ENCODE assay signal across 21 cellular contexts in genomic region chr13:101242720-101243119, GRCh38.
DNase-seq lines count a peak whose midpoint lies in the region; ATAC-seq and TF ChIP-seq lines count a peak whose summit lies in the region.
"Had no signal": no experiment of that assay in that cellular context is flagged by ENCODE, and none has a peak within 500 bp of the region (broad histone marks: within the 10 kb centered on the region; RNA-seq: fewer than 3 reads in every experiment).

No MANE protein-coding gene starts in this region.

- no peaks in the 10 kb centered on the region for H3K27me3 Mint-ChIP-seq in stimulated activated naive CD8-positive, alpha-beta T cell treated with anti-CD3 and anti-CD28 coated beads, Interleukin-15, amount 100 ng/mL, for 72 hours
- H3K27me3 Mint-ChIP-seq in activated T-helper 17 cell treated with anti-CD3 and anti-CD28 coated beads, Interleukin-2, amount 50 U/mL, for 72 hours: no peaks in the 10 kb centered on the region
- H3K27me3 Mint-ChIP-seq: CD4-positive, alpha-beta T cell had no signal

- H3K4me2 ChIP-seq in fibroblast of lung (ENCODE audit: extremely low read depth, insufficient read depth, low read length): no peak overlapping the region
- H3K4me2 ChIP-seq: A549, SK-N-SH had no signal

- no peaks in the 10 kb centered on the region for H3K4me1 ChIP-seq in fibroblast of lung (ENCODE audit: control insufficient read depth, extremely low read depth, insufficient read depth, low read length)
- H3K4me1 ChIP-seq: A549, Caco-2 had no signal

- no peak overlapping the region for H3K9ac ChIP-seq in fibroblast of lung (ENCODE audit: insufficient read depth, low read length)
- H3K9ac ChIP-seq: SK-N-SH had no signal

- H4K20me1 ChIP-seq in fibroblast of lung (ENCODE audit: control insufficient read depth, extremely low read depth, insufficient read depth, low read length): no peaks in the 10 kb centered on the region

- peaks cover 18% of the 10 kb centered on the region for H3K4me1 Mint-ChIP-seq in stimulated activated naive CD8-positive, alpha-beta T cell treated with anti-CD3 and anti-CD28 coated beads, Interleukin-15, amount 100 ng/mL, for 72 hours
- peaks cover 19% of the 10 kb centered on the region for H3K4me1 Mint-ChIP-seq in activated T-helper 17 cell treated with anti-CD3 and anti-CD28 coated beads, Interleukin-2, amount 50 U/mL, for 72 hours

- H3K4me3 ChIP-seq in fibroblast of lung (replicated peaks in 1 of 4; ENCODE audit: control extremely low read depth in 1 of 4, insufficient read depth in 1 of 4, low read depth in 3 of 4, low read length in 4 of 4) (no peak overlapping the region), skeletal muscle cell (ENCODE audit: low read depth, low read length) (no peak overlapping the region)
- H3K4me3 ChIP-seq: A549 had no signal

- peaks cover 0 to under 1% of the 10 kb centered on the region in 2 donors for H3K9me3 Mint-ChIP-seq in stimulated activated naive CD8-positive, alpha-beta T cell treated with anti-CD3 and anti-CD28 coated beads, Interleukin-15, amount 100 ng/mL, for 72 hours
- peaks cover under 1% of the 10 kb centered on the region for H3K9me3 Mint-ChIP-seq in activated T-helper 17 cell treated with anti-CD3 and anti-CD28 coated beads, Interleukin-2, amount 50 U/mL, for 72 hours
- H3K9me3 Mint-ChIP-seq: CD4-positive, alpha-beta T cell; HFFc6 had no signal

- no peak overlapping the region for H3K27ac Mint-ChIP-seq in stimulated activated naive CD8-positive, alpha-beta T cell treated with anti-CD3 and anti-CD28 coated beads, Interleukin-15, amount 100 ng/mL, for 72 hours
- H3K27ac Mint-ChIP-seq in activated T-helper 17 cell treated with anti-CD3 and anti-CD28 coated beads, Interleukin-2, amount 50 U/mL, for 72 hours: no peak overlapping the region
- H3K27ac Mint-ChIP-seq: CD4-positive, alpha-beta T cell; HFFc6 had no signal

- H3K79me2 ChIP-seq in fibroblast of lung (ENCODE audit: control insufficient read depth, insufficient read depth, low read length): no peaks in the 10 kb centered on the region

- TF ChIP-seq CTCF in fibroblast of lung (conservative IDR thresholded peaks at IDR 0.05 in 1 of 2, IDR thresholded peaks at IDR 0.05 in 1 of 2; ENCODE audit: low read depth in 1 of 2, low read length in 2 of 2) (no peak), GM13977 (IDR thresholded peaks at IDR 0.05; ENCODE audit: extremely low read depth, insufficient read depth, missing control alignments) (no peak)

- H3K4me3 Mint-ChIP-seq in stimulated activated naive CD8-positive, alpha-beta T cell treated with anti-CD3 and anti-CD28 coated beads, Interleukin-15, amount 100 ng/mL, for 72 hours: no peak overlapping the region
- H3K4me3 Mint-ChIP-seq in activated T-helper 17 cell treated with anti-CD3 and anti-CD28 coated beads, Interleukin-2, amount 50 U/mL, for 72 hours: no peak overlapping the region
- H3K4me3 Mint-ChIP-seq: CD4-positive, alpha-beta T cell; HFFc6 had no signal

- H3K27me3 ChIP-seq in fibroblast of lung (ENCODE audit: control insufficient read depth, insufficient read depth, low read length): no peaks in the 10 kb centered on the region

- no peak overlapping the region for H3K27ac ChIP-seq in fibroblast of lung (ENCODE audit: insufficient read depth, low read length)
- H3K27ac ChIP-seq: A549 had no signal

- H2AFZ ChIP-seq in fibroblast of lung (ENCODE audit: low read length): no peak overlapping the region

- no peaks in the 10 kb centered on the region for H3K36me3 ChIP-seq in fibroblast of lung (ENCODE audit: control insufficient read depth, insufficient read depth, low read length)

- H3K36me3 Mint-ChIP-seq in activated T-helper 17 cell treated with anti-CD3 and anti-CD28 coated beads, Interleukin-2, amount 50 U/mL, for 72 hours (ENCODE audit: low read depth): no peaks in the 10 kb centered on the region

- H3K9me3 ChIP-seq in fibroblast of lung (ENCODE audit: control insufficient read depth, insufficient read depth, low read depth, low read length): no peaks in the 10 kb centered on the region
- H3K9me3 ChIP-seq: A549, Caco-2, SK-N-SH had no signal

- in situ Hi-C loops in GM13977 (cut with MboI; ENCODE audit: low pct_unique_long_range_greater_than_20kb, low sequenced_read_pairs, unreplicated experiment): no loop called here

- ATAC-seq in stimulated activated naive CD8-positive, alpha-beta T cell treated with anti-CD3 and anti-CD28 coated beads, Interleukin-15, amount 100 ng/mL, for 72 hours: peak; percentile 45
- no peak for ATAC-seq in stimulated activated naive CD8-positive, alpha-beta T cell treated with anti-CD3 and anti-CD28 coated beads, Interleukin-15, Interleukin-2, amounts not matched to agents 100 U/mL and 50 U/mL, for 24 hours
- ATAC-seq in activated T-helper 17 cell treated with anti-CD3 and anti-CD28 coated beads, Interleukin-2, amount 50 U/mL, for 72 hours (replicated peaks): peak; percentile 66
- no peak for ATAC-seq in GM21737 (IDR thresholded peaks at IDR 0.05; ENCODE audit: unreplicated experiment)
- ATAC-seq: A549 had no signal

- no peak for DNase-seq in stimulated activated naive CD8-positive, alpha-beta T cell treated with anti-CD3 and anti-CD28 coated beads, Interleukin-15, amount 100 ng/mL, for 72 hours
- no peak for DNase-seq in stimulated activated naive CD8-positive, alpha-beta T cell treated with anti-CD3 and anti-CD28 coated beads, Interleukin-15, Interleukin-2, amounts not matched to agents 100 U/mL and 50 U/mL, for 24 hours
- DNase-seq in fibroblast of lung (ENCODE audit: low read depth in 2 of 2): peak; percentile 30 to 33
- DNase-seq in skeletal muscle cell (ENCODE audit: low read depth): peak; percentile 39
- no peak for DNase-seq in GM13977 (ENCODE audit: low spot score)
- no peak for DNase-seq in activated gamma-delta T cell (lab: John Stamatoyannopoulos, UW)
- DNase-seq: Caco-2; CD4-positive, alpha-beta T cell; GDM1; HFFc6; KG1; NCI-H1092 treated with DMSO at 0.1 percent for 48 hours; NCI-H2081; NCI-H2171 treated with DMSO at 0.1 percent for 48 hours; NCI-H446 treated with DMSO at 0.1 percent for 48 hours; NCI-H69; SHP77; SK-N-SH had no signal

Comparison
In these comparisons a context has a peak if more than half of its experiments do, and no peak if none do; other contexts are left out.
1. ATAC-seq: peak in stimulated activated naive CD8-positive, alpha-beta T cell treated with anti-CD3 and anti-CD28 coated beads, Interleukin-15, amount 100 ng/mL, for 72 hours (single experiment) and activated T-helper 17 cell treated with anti-CD3 and anti-CD28 coated beads, Interleukin-2, amount 50 U/mL, for 72 hours (single experiment); none in stimulated activated naive CD8-positive, alpha-beta T cell treated with anti-CD3 and anti-CD28 coated beads, Interleukin-15, Interleukin-2, amounts not matched to agents 100 U/mL and 50 U/mL, for 24 hours (single experiment) and GM21737 (single experiment).
2. DNase-seq: peak in fibroblast of lung (2 of 2) and skeletal muscle cell (single experiment); none in stimulated activated naive CD8-positive, alpha-beta T cell treated with anti-CD3 and anti-CD28 coated beads, Interleukin-15, amount 100 ng/mL, for 72 hours (0 of 2), stimulated activated naive CD8-positive, alpha-beta T cell treated with anti-CD3 and anti-CD28 coated beads, Interleukin-15, Interleukin-2, amounts not matched to agents 100 U/mL and 50 U/mL, for 24 hours (single experiment), GM13977 (single experiment) and activated gamma-delta T cell (single experiment).